2 cellular contexts compared by ENCODE assay signal in the genomic region with DNA sequence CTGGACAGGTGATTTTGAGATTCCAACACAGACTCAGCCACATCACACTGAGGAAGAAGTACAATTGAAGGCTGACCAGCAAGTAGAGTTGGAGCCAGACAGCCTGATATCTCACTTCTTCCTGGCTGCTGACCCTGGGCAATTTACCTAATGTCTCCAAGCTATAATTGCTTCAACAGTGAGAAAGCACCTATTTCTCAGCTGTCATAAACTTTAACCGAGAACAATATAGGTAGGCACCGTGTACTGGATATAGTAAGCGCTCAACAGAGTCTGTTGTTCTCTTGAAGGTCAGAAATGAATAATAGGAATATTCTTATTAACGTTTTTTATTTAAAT.
TF ChIP-seq lines count a peak whose summit lies in the region.

No MANE protein-coding gene starts in this region.

TF ChIP-seq in SK-N-SH treated with all-trans-retinoic acid at 6 μM for 48 hours, 23 proteins besides CTCF, POLR2A, EP300 and RAD21 (continued from another document):
- TF ChIP-seq, protein P1, sequence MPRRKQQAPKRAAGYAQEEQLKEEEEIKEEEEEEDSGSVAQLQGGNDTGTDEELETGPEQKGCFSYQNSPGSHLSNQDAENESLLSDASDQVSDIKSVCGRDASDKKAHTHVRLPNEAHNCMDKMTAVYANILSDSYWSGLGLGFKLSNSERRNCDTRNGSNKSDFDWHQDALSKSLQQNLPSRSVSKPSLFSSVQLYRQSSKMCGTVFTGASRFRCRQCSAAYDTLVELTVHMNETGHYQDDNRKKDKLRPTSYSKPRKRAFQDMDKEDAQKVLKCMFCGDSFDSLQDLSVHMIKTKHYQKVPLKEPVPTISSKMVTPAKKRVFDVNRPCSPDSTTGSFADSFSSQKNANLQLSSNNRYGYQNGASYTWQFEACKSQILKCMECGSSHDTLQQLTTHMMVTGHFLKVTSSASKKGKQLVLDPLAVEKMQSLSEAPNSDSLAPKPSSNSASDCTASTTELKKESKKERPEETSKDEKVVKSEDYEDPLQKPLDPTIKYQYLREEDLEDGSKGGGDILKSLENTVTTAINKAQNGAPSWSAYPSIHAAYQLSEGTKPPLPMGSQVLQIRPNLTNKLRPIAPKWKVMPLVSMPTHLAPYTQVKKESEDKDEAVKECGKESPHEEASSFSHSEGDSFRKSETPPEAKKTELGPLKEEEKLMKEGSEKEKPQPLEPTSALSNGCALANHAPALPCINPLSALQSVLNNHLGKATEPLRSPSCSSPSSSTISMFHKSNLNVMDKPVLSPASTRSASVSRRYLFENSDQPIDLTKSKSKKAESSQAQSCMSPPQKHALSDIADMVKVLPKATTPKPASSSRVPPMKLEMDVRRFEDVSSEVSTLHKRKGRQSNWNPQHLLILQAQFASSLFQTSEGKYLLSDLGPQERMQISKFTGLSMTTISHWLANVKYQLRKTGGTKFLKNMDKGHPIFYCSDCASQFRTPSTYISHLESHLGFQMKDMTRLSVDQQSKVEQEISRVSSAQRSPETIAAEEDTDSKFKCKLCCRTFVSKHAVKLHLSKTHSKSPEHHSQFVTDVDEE (CRISPR knock-in tag; IDR thresholded peaks at IDR 0.05), result no peak
- TF ChIP-seq ZC3H10 (CRISPR knock-in tag; IDR thresholded peaks at IDR 0.05) (no peak), OSR1 (CRISPR knock-in tag; IDR thresholded peaks at IDR 0.05) (no peak), SNAI2 (CRISPR knock-in tag; IDR thresholded peaks at IDR 0.05) (no peak), CSDC2 (CRISPR knock-in tag; IDR thresholded peaks at IDR 0.05) (no peak), ISL1 (CRISPR knock-in tag; IDR thresholded peaks at IDR 0.05) (no peak), RARB (CRISPR knock-in tag; IDR thresholded peaks at IDR 0.05) (no peak)
TF ChIP-seq in SK-N-SH treated with all-trans-retinoic acid at 6 μM for 48 hours: peak in this region for 0.

TF ChIP-seq in SK-N-SH, 30 proteins besides CTCF, POLR2A, EP300 and RAD21 (continued from another document):
- TF ChIP-seq, protein P2, sequence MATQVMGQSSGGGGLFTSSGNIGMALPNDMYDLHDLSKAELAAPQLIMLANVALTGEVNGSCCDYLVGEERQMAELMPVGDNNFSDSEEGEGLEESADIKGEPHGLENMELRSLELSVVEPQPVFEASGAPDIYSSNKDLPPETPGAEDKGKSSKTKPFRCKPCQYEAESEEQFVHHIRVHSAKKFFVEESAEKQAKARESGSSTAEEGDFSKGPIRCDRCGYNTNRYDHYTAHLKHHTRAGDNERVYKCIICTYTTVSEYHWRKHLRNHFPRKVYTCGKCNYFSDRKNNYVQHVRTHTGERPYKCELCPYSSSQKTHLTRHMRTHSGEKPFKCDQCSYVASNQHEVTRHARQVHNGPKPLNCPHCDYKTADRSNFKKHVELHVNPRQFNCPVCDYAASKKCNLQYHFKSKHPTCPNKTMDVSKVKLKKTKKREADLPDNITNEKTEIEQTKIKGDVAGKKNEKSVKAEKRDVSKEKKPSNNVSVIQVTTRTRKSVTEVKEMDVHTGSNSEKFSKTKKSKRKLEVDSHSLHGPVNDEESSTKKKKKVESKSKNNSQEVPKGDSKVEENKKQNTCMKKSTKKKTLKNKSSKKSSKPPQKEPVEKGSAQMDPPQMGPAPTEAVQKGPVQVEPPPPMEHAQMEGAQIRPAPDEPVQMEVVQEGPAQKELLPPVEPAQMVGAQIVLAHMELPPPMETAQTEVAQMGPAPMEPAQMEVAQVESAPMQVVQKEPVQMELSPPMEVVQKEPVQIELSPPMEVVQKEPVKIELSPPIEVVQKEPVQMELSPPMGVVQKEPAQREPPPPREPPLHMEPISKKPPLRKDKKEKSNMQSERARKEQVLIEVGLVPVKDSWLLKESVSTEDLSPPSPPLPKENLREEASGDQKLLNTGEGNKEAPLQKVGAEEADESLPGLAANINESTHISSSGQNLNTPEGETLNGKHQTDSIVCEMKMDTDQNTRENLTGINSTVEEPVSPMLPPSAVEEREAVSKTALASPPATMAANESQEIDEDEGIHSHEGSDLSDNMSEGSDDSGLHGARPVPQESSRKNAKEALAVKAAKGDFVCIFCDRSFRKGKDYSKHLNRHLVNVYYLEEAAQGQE (IDR thresholded peaks at IDR 0.05; ENCODE audit: low read depth, low read length), result no peak
- TF ChIP-seq, protein P3, sequence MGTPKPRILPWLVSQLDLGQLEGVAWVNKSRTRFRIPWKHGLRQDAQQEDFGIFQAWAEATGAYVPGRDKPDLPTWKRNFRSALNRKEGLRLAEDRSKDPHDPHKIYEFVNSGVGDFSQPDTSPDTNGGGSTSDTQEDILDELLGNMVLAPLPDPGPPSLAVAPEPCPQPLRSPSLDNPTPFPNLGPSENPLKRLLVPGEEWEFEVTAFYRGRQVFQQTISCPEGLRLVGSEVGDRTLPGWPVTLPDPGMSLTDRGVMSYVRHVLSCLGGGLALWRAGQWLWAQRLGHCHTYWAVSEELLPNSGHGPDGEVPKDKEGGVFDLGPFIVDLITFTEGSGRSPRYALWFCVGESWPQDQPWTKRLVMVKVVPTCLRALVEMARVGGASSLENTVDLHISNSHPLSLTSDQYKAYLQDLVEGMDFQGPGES (IDR thresholded peaks at IDR 0.05; ENCODE audit: low read depth, low read length), result no peak
- TF ChIP-seq FOSL2 (IDR thresholded peaks at IDR 0.05; ENCODE audit: borderline replicate concordance, low read depth), result no peak
- TF ChIP-seq TEAD4 (IDR thresholded peaks at IDR 0.05; ENCODE audit: borderline replicate concordance, insufficient read depth), result no peak
- no peak for TF ChIP-seq TAF1 (IDR thresholded peaks at IDR 0.05; ENCODE audit: borderline replicate concordance, low read depth, low read length)
